ENCODE assay signal across 1 cellular context in genomic region chr6:154430494-154430919, GRCh38.
A peak's percentile ranks its signal among the peaks of the same experiment; 100 is the strongest.
TF ChIP-seq lines count a peak whose summit lies in the region.

No MANE protein-coding gene starts in this region.

TF ChIP-seq in HepG2, 621 proteins besides CTCF, POLR2A, EP300 and RAD21 (continued from another document and continues in another):
- TF ChIP-seq, protein P1, sequence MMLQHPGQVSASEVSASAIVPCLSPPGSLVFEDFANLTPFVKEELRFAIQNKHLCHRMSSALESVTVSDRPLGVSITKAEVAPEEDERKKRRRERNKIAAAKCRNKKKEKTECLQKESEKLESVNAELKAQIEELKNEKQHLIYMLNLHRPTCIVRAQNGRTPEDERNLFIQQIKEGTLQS (CRISPR knock-in tag; IDR thresholded peaks at IDR 0.05) = no peak
- TF ChIP-seq XRCC5 (optimal IDR thresholded peaks at IDR 0.05; ENCODE audit: low read length) (no peak), SMAD3 (CRISPR knock-in tag; IDR thresholded peaks at IDR 0.05) (no peak), ZNF777 (CRISPR knock-in tag; IDR thresholded peaks at IDR 0.05) (no peak), ZNF430 (CRISPR knock-in tag; IDR thresholded peaks at IDR 0.05) (no peak), ZKSCAN1 (IDR thresholded peaks at IDR 0.05; ENCODE audit: low read length) (no peak), MXD4 (CRISPR knock-in tag; IDR thresholded peaks at IDR 0.05) (no peak), ATAD3A (CRISPR knock-in tag; IDR thresholded peaks at IDR 0.05) (no peak), ZNF101 (CRISPR knock-in tag; IDR thresholded peaks at IDR 0.05; ENCODE audit: borderline replicate concordance, low read depth) (no peak), SOX13 (IDR thresholded peaks at IDR 0.05) (no peak), SOX13 (CRISPR knock-in tag; conservative IDR thresholded peaks at IDR 0.05 in 1 of 2, IDR thresholded peaks at IDR 0.05 in 1 of 2) (peak in 1 of 2 experiments; percentile 79; a peak in 2 of 4 replicates), ZNF567 (CRISPR knock-in tag; IDR thresholded peaks at IDR 0.05; ENCODE audit: borderline replicate concordance) (no peak), TEAD3 (CRISPR knock-in tag; optimal IDR thresholded peaks at IDR 0.05; ENCODE audit: borderline replicate concordance) (peak; percentile 32), KDM2A (CRISPR knock-in tag; IDR thresholded peaks at IDR 0.05; ENCODE audit: borderline replicate concordance, low read depth) (no peak), MYC (CRISPR knock-in tag; IDR thresholded peaks at IDR 0.05; ENCODE audit: borderline replicate concordance) (no peak), KLF6 (CRISPR knock-in tag; IDR thresholded peaks at IDR 0.05) (no peak), NFE2L2 (IDR thresholded peaks at IDR 0.05; ENCODE audit: low read length) (no peak), TGIF2 (CRISPR knock-in tag; IDR thresholded peaks at IDR 0.05) (no peak), MYPOP (CRISPR knock-in tag; IDR thresholded peaks at IDR 0.05) (no peak), ZNF773 (CRISPR knock-in tag; IDR thresholded peaks at IDR 0.05; ENCODE audit: borderline replicate concordance) (no peak), PAF1 (CRISPR knock-in tag; IDR thresholded peaks at IDR 0.05) (no peak), MXI1 (IDR thresholded peaks at IDR 0.05; ENCODE audit: borderline replicate concordance, low read depth, low read length) (no peak), ZFP1 (CRISPR knock-in tag; IDR thresholded peaks at IDR 0.05) (no peak), ZNF550 (CRISPR knock-in tag; IDR thresholded peaks at IDR 0.05; ENCODE audit: borderline replicate concordance) (no peak), MED1 (CRISPR knock-in tag; IDR thresholded peaks at IDR 0.05) (peak; percentile 84), KDM3A (CRISPR knock-in tag; IDR thresholded peaks at IDR 0.05; ENCODE audit: low read depth) (no peak), RBM39 (IDR thresholded peaks at IDR 0.05; ENCODE audit: low read depth, low read length, poor library complexity, severe bottlenecking) (no peak), CERS6 (CRISPR knock-in tag; IDR thresholded peaks at IDR 0.05) (no peak), NR2F2 (IDR thresholded peaks at IDR 0.05; ENCODE audit: borderline replicate concordance, low read depth) (no peak), SYNCRIP (IDR thresholded peaks at IDR 0.05; ENCODE audit: insufficient read depth, low read depth, low read length) (no peak), ZNF891 (CRISPR knock-in tag; IDR thresholded peaks at IDR 0.05) (no peak), CHD4 (IDR thresholded peaks at IDR 0.05; ENCODE audit: borderline replicate concordance, low read length) (no peak), SPEN (CRISPR knock-in tag; IDR thresholded peaks at IDR 0.05; ENCODE audit: low read depth) (no peak), ZNF7 (CRISPR knock-in tag; IDR thresholded peaks at IDR 0.05) (no peak), MED8 (CRISPR knock-in tag; IDR thresholded peaks at IDR 0.05; ENCODE audit: insufficient replicate concordance) (no peak), ZNF816 (CRISPR knock-in tag; IDR thresholded peaks at IDR 0.05; ENCODE audit: borderline replicate concordance) (no peak), NFYC (CRISPR knock-in tag; IDR thresholded peaks at IDR 0.05) (no peak), ISL2 (CRISPR knock-in tag; IDR thresholded peaks at IDR 0.05) (peak; percentile 53; the same call in 1 of the 2 replicates), ZBTB49 (CRISPR knock-in tag; IDR thresholded peaks at IDR 0.05; ENCODE audit: borderline replicate concordance) (no peak), TRIM22 (IDR thresholded peaks at IDR 0.05) (no peak), ZNF839 (CRISPR knock-in tag; IDR thresholded peaks at IDR 0.05; ENCODE audit: borderline replicate concordance) (no peak), NFKB2 (CRISPR knock-in tag; IDR thresholded peaks at IDR 0.05; ENCODE audit: borderline replicate concordance) (no peak), ATF7 (IDR thresholded peaks at IDR 0.05) (no peak), ATF7 (CRISPR knock-in tag; IDR thresholded peaks at IDR 0.05) (no peak), RBAK (CRISPR knock-in tag; IDR thresholded peaks at IDR 0.05) (no peak)
- TF ChIP-seq, protein P2, sequence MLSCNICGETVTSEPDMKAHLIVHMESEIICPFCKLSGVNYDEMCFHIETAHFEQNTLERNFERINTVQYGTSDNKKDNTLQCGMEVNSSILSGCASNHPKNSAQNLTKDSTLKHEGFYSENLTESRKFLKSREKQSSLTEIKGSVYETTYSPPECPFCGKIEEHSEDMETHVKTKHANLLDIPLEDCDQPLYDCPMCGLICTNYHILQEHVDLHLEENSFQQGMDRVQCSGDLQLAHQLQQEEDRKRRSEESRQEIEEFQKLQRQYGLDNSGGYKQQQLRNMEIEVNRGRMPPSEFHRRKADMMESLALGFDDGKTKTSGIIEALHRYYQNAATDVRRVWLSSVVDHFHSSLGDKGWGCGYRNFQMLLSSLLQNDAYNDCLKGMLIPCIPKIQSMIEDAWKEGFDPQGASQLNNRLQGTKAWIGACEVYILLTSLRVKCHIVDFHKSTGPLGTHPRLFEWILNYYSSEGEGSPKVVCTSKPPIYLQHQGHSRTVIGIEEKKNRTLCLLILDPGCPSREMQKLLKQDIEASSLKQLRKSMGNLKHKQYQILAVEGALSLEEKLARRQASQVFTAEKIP (CRISPR knock-in tag; IDR thresholded peaks at IDR 0.05; ENCODE audit: borderline replicate concordance) = no peak
- TF ChIP-seq, protein P3, sequence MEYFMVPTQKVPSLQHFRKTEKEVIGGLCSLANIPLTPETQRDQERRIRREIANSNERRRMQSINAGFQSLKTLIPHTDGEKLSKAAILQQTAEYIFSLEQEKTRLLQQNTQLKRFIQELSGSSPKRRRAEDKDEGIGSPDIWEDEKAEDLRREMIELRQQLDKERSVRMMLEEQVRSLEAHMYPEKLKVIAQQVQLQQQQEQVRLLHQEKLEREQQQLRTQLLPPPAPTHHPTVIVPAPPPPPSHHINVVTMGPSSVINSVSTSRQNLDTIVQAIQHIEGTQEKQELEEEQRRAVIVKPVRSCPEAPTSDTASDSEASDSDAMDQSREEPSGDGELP (IDR thresholded peaks at IDR 0.05; ENCODE audit: borderline replicate concordance, low read depth) = no peak
- TF ChIP-seq, protein P4, sequence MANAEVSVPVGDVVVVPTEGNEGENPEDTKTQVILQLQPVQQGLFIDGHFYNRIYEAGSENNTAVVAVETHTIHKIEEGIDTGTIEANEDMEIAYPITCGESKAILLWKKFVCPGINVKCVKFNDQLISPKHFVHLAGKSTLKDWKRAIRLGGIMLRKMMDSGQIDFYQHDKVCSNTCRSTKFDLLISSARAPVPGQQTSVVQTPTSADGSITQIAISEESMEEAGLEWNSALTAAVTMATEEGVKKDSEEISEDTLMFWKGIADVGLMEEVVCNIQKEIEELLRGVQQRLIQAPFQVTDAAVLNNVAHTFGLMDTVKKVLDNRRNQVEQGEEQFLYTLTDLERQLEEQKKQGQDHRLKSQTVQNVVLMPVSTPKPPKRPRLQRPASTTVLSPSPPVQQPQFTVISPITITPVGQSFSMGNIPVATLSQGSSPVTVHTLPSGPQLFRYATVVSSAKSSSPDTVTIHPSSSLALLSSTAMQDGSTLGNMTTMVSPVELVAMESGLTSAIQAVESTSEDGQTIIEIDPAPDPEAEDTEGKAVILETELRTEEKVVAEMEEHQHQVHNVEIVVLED (CRISPR knock-in tag; IDR thresholded peaks at IDR 0.05; ENCODE audit: borderline replicate concordance) = no peak
- TF ChIP-seq, protein P5, sequence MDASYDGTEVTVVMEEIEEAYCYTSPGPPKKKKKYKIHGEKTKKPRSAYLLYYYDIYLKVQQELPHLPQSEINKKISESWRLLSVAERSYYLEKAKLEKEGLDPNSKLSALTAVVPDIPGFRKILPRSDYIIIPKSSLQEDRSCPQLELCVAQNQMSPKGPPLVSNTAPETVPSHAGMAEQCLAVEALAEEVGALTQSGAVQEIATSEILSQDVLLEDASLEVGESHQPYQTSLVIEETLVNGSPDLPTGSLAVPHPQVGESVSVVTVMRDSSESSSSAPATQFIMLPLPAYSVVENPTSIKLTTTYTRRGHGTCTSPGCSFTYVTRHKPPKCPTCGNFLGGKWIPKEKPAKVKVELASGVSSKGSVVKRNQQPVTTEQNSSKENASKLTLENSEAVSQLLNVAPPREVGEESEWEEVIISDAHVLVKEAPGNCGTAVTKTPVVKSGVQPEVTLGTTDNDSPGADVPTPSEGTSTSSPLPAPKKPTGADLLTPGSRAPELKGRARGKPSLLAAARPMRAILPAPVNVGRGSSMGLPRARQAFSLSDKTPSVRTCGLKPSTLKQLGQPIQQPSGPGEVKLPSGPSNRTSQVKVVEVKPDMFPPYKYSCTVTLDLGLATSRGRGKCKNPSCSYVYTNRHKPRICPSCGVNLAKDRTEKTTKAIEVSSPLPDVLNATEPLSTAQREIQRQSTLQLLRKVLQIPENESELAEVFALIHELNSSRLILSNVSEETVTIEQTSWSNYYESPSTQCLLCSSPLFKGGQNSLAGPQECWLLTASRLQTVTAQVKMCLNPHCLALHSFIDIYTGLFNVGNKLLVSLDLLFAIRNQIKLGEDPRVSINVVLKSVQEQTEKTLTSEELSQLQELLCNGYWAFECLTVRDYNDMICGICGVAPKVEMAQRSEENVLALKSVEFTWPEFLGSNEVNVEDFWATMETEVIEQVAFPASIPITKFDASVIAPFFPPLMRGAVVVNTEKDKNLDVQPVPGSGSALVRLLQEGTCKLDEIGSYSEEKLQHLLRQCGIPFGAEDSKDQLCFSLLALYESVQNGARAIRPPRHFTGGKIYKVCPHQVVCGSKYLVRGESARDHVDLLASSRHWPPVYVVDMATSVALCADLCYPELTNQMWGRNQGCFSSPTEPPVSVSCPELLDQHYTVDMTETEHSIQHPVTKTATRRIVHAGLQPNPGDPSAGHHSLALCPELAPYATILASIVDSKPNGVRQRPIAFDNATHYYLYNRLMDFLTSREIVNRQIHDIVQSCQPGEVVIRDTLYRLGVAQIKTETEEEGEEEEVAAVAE (CRISPR knock-in tag; IDR thresholded peaks at IDR 0.05; ENCODE audit: borderline replicate concordance) = no peak
- TF ChIP-seq, protein P6, sequence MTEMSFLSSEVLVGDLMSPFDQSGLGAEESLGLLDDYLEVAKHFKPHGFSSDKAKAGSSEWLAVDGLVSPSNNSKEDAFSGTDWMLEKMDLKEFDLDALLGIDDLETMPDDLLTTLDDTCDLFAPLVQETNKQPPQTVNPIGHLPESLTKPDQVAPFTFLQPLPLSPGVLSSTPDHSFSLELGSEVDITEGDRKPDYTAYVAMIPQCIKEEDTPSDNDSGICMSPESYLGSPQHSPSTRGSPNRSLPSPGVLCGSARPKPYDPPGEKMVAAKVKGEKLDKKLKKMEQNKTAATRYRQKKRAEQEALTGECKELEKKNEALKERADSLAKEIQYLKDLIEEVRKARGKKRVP (CRISPR knock-in tag; IDR thresholded peaks at IDR 0.05) = no peak
- TF ChIP-seq, protein P7, sequence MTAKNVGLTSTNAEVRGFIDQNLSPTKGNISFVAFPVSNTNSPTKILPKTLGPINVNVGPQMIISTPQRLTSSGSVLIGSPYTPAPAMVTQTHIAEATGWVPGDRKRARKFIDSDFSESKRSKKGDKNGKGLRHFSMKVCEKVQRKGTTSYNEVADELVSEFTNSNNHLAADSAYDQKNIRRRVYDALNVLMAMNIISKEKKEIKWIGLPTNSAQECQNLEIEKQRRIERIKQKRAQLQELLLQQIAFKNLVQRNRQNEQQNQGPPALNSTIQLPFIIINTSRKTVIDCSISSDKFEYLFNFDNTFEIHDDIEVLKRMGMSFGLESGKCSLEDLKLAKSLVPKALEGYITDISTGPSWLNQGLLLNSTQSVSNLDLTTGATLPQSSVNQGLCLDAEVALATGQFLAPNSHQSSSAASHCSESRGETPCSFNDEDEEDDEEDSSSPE (CRISPR knock-in tag; IDR thresholded peaks at IDR 0.05) = no peak
- TF ChIP-seq, protein P8, sequence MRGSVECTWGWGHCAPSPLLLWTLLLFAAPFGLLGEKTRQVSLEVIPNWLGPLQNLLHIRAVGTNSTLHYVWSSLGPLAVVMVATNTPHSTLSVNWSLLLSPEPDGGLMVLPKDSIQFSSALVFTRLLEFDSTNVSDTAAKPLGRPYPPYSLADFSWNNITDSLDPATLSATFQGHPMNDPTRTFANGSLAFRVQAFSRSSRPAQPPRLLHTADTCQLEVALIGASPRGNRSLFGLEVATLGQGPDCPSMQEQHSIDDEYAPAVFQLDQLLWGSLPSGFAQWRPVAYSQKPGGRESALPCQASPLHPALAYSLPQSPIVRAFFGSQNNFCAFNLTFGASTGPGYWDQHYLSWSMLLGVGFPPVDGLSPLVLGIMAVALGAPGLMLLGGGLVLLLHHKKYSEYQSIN (CRISPR knock-in tag; IDR thresholded peaks at IDR 0.05; ENCODE audit: borderline replicate concordance) = no peak
